In genomic region chr20:50356522-50356880, GRCh38 we compare ENCODE assay signal across 22 cellular contexts.
"Had no signal": no experiment of that assay in that cellular context is flagged by ENCODE, and none has a peak within 500 bp of the region (broad histone marks: within the 10 kb centered on the region; RNA-seq: fewer than 3 reads in every experiment).

No MANE protein-coding gene starts in this region.

- H3K27me3 Mint-ChIP-seq: activated naive CD8-positive, alpha-beta T cell treated with anti-CD3 and anti-CD28 coated beads, Interleukin-2, amount 10 ng/mL, durations not matched to agents 7 days and 5 days had no signal

- ATAC-seq: activated T-cell treated with anti-CD3 and anti-CD28 coated beads, Interleukin-2, amount 50 U/mL, for 72 hours; foreskin keratinocyte; left lung; stimulated activated naive CD8-positive, alpha-beta T cell treated with anti-CD3 and anti-CD28 coated beads, Interleukin-15, Interleukin-2, amounts not matched to agents 100 U/mL and 50 U/mL, for 24 hours had no signal

- H3K4me1 Mint-ChIP-seq: nephron had no signal

- H3K36me3 ChIP-seq: brain microvascular endothelial cell, left lung, tibial nerve, uterus had no signal

- H3K9me3 ChIP-seq: left lung, tibial nerve, uterus had no signal

- H3K4me3 Mint-ChIP-seq: activated naive CD8-positive, alpha-beta T cell treated with anti-CD3 and anti-CD28 coated beads, Interleukin-2, amount 10 ng/mL, durations not matched to agents 7 days and 5 days; activated T-cell treated with anti-CD3 and anti-CD28 coated beads, Interleukin-2, amount 50 U/mL, for 72 hours; endodermal cell; nephron had no signal

- H3K4me1 ChIP-seq: uterus had no signal

- DNase-seq: activated CD4-positive, alpha-beta T cell treated with anti-CD3 and anti-CD28 coated beads, Interleukin-2, amount 50 U/mL, for 1 hour; activated CD4-positive, CD25-positive, alpha-beta regulatory T cell treated with anti-CD3 and anti-CD28 coated beads, Interleukin-2, amount 50 U/mL, for 72 hours; activated CD8-positive, alpha-beta memory T cell treated with anti-CD3 and anti-CD28 coated beads, Interleukin-2, amount 50 U/mL, for 4 hours; activated gamma-delta T cell; activated naive CD8-positive, alpha-beta T cell treated with anti-CD3 and anti-CD28 coated beads, Interleukin-2, amount 10 ng/mL, durations not matched to agents 7 days and 5 days; activated T-cell treated with anti-CD3 and anti-CD28 coated beads, Interleukin-2, amount 50 U/mL, for 72 hours; brain microvascular endothelial cell; central memory CD4-positive, alpha-beta T cell; endodermal cell; foreskin keratinocyte; hypothalamus; left lung; midbrain; stimulated activated naive CD8-positive, alpha-beta T cell treated with anti-CD3 and anti-CD28 coated beads, Interleukin-15, Interleukin-2, amounts not matched to agents 100 U/mL and 50 U/mL, for 24 hours; substantia nigra; T-helper 1 cell; T1000; uterus had no signal

- H3K27ac Mint-ChIP-seq: activated naive CD8-positive, alpha-beta T cell treated with anti-CD3 and anti-CD28 coated beads, Interleukin-2, amount 10 ng/mL, durations not matched to agents 7 days and 5 days; activated T-cell treated with anti-CD3 and anti-CD28 coated beads, Interleukin-2, amount 50 U/mL, for 72 hours; endodermal cell; nephron had no signal

- H3K27me3 ChIP-seq: brain microvascular endothelial cell, foreskin keratinocyte, left lung, tibial nerve, uterus had no signal

- H3K4me3 ChIP-seq: left lung, skin epidermis, tibial nerve, uterus had no signal

- H3K36me3 Mint-ChIP-seq: activated naive CD8-positive, alpha-beta T cell treated with anti-CD3 and anti-CD28 coated beads, Interleukin-2, amount 10 ng/mL, durations not matched to agents 7 days and 5 days had no signal

- H3K9me3 Mint-ChIP-seq: activated naive CD8-positive, alpha-beta T cell treated with anti-CD3 and anti-CD28 coated beads, Interleukin-2, amount 10 ng/mL, durations not matched to agents 7 days and 5 days; activated T-cell treated with anti-CD3 and anti-CD28 coated beads, Interleukin-2, amount 50 U/mL, for 72 hours; endodermal cell; nephron had no signal

- H3K27ac ChIP-seq: brain microvascular endothelial cell, epithelial cell of prostate, foreskin keratinocyte, left lung, skin epidermis, tibial nerve, uterus had no signal
